12 cellular contexts compared by ENCODE assay signal in the genomic region with DNA sequence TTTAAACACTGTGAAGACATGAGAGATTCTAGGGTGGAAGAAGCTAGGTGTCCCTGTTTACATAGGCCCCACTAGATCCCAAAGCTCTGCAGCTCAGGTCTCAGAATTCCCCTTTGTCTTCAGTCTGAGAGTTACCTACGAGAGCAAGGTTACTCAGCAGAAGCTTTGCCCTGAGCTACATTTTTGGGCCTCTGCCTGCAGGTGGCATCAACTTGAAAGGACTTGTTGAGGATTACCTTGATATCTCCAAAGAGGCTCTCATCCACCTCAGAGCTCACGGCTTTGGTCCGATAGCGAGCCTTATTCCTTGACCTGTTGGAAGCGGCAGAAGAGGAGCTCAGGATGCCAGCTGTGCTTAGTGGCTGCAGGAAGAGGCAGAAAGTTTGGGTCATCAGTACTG.
DNase-seq lines count a peak whose midpoint lies in the region; ATAC-seq and TF ChIP-seq lines count a peak whose summit lies in the region.
"Had no signal": no experiment of that assay in that cellular context is flagged by ENCODE, and none has a peak within 500 bp of the region (broad histone marks: within the 10 kb centered on the region; RNA-seq: fewer than 3 reads in every experiment).

No MANE protein-coding gene starts in this region.

- no peak for ATAC-seq in HG03571 (IDR thresholded peaks at IDR 0.05; ENCODE audit: unreplicated experiment)

- H3K4me3 ChIP-seq in GM12865 (ENCODE audit: low read depth, low read length), result no peak overlapping the region
- H3K4me3 ChIP-seq: esophagus muscularis mucosa had no signal

- peak; percentile 6 for TF ChIP-seq CTCF in GM12865 (IDR thresholded peaks at IDR 0.05; ENCODE audit: insufficient read depth, low read depth, low read length, missing control alignments)

- peak; percentile 19 for DNase-seq in DMS153 (lab: John Stamatoyannopoulos, UW)
- no peak for DNase-seq in DMS153 treated with DMSO at 0.1 percent for 48 hours (lab: John Stamatoyannopoulos, UW; ENCODE audit: unreplicated experiment)
- no peak for DNase-seq in GM12865 (ENCODE audit: low read depth)
- DNase-seq in RPMI8226, result peak; percentile 63
- DNase-seq in iPS-NIHi7 (ENCODE audit: extremely low spot score), result peak; percentile 28
- DNase-seq in NCI-H2107 treated with DMSO at 0.1 percent for 48 hours (lab: John Stamatoyannopoulos, UW; ENCODE audit: unreplicated experiment), result no peak
- no peak for DNase-seq in SKM-1 (lab: John Stamatoyannopoulos, UW; ENCODE audit: unreplicated experiment)
- DNase-seq: activated naive CD4-positive, alpha-beta T cell treated with anti-CD3 and anti-CD28 coated beads, Interleukin-2, amount 50 U/mL, for 16 hours; midbrain; NCI-H774 had no signal

Comparison
In these comparisons a context has a peak if more than half of its experiments do, and no peak if none do; other contexts are left out.
1. DNase-seq: peak in DMS153 (single experiment), RPMI8226 (single experiment) and iPS-NIHi7 (single experiment); none in DMS153 treated with DMSO at 0.1 percent for 48 hours (single experiment), GM12865 (single experiment), NCI-H2107 treated with DMSO at 0.1 percent for 48 hours (single experiment) and SKM-1 (single experiment).